ENCODE assay signal across 22 cellular contexts in the genomic region with DNA sequence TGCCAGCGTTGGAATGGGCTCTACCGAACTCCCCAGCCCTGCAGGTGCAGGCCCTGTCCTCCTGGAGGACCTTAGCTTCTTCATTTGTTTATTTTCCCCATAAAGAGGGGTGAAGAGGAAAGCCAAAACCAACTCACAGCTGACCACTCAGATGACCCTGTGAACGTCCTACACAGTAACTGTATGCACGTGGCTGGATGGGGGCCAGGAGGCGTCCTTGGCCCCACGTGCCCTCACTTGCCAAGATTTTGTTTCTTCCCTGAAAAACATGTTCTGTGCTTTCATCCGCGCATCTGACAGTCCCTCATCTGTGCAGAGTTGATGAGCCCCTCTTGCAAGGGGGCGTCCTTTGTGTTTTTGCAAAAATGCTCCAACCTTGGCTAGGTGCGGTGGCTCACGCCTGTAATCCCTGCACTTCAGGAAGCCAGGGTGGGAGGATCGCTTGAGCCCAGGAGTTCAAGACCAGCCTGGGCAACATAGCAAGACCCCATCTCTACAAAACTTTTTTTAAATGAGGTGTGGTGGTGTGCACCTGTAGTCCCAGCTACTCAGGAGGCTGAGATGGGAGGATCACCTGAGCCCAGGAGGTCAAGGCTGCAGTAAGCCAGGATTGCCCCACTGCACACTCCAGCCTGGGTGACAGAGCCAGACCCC. TPM values are rescaled to one million over a fixed set of nuclear protein-coding genes. Genes with fewer than 3 reads are reported as not detected.
A peak's percentile ranks its signal among the peaks of the same experiment; 100 is the strongest.
DNase-seq lines count a peak whose midpoint lies in the region; ATAC-seq, FAIRE-seq and TF ChIP-seq lines count a peak whose summit lies in the region.
"Had no signal": no experiment of that assay in that cellular context is flagged by ENCODE, and none has a peak within 500 bp of the region (broad histone marks: within the 10 kb centered on the region; RNA-seq: fewer than 3 reads in every experiment).

No MANE protein-coding gene starts in this region.

- no peaks in the 10 kb centered on the region for H3K79me2 ChIP-seq in H1 (ENCODE audit: control insufficient read depth in 1 of 2, insufficient read depth in 2 of 2, low read length in 2 of 2)

- peaks cover 0 to 71% of the 10 kb centered on the region in 2 experiments; a peak in 2 of 3 replicates for H3K36me3 ChIP-seq in HEK293 (ENCODE audit: control insufficient read depth in 2 of 2, insufficient read depth in 1 of 2, low read length in 2 of 2)
- H3K36me3 ChIP-seq in H1 (ENCODE audit: control insufficient read depth in 2 of 4, insufficient read depth in 4 of 4, low read length in 3 of 4), result peaks cover 7 to 36% (median 23%) of the 10 kb centered on the region in 4 experiments; a peak in 7 of 8 replicates

- CTCF ChIA-PET in activated naive CD4-positive, alpha-beta T cell treated with anti-CD3 and anti-CD28 coated beads, Interleukin-2, amount 10 ng/mL, durations not matched to agents 7 days and 5 days (lab: Charles Lee), result no interaction called here
- CTCF ChIA-PET in HEK293 (lab: Yijun Ruan, JAX) (interaction anchor here (0.6 kb wide), 2 partner anchors 11 to 30 kb away, joined by 3 to 4 read pairs; no protein-coding TSS in a partner anchor), H1 (lab: Charles Lee; ENCODE audit: partially characterized antibody) (interaction anchor here (0.6 to 6.9 kb wide), 5 partner anchors 10 to 159 kb away, joined by 3 to 54 read pairs (median 3); no protein-coding TSS in a partner anchor)

- H3K4me3 ChIP-seq in HEK293 (ENCODE audit: low read depth, low read length) (no peak overlapping the region), H1 (ENCODE audit: extremely low read depth in 1 of 4, insufficient read depth in 2 of 4, low read depth in 3 of 4, low read length in 4 of 4) (no peak overlapping the region)
- H3K4me3 ChIP-seq: HAP-1 had no signal

- TF ChIP-seq POLR2A in H1 (IDR thresholded peaks at IDR 0.05; ENCODE audit: control extremely low read depth in 1 of 2, low read depth in 2 of 2, low read length in 2 of 2), result no peak

- FAIRE-seq in H1 (lab: Jason Lieb, UNC), result no peak
- FAIRE-seq: GM19239, HTR-8/SVneo had no signal

- no peak overlapping the region for H2BK120ac ChIP-seq in H1 (replicated peaks; ENCODE audit: low read depth, low read length)

- no peak for DNase-seq in activated naive CD4-positive, alpha-beta T cell treated with anti-CD3 and anti-CD28 coated beads, Interleukin-2, amount 10 ng/mL, durations not matched to agents 7 days and 5 days
- DNase-seq in activated naive CD4-positive, alpha-beta T cell (lab: John Stamatoyannopoulos, UW), result no peak
- no peak for DNase-seq in H1 (ENCODE audit: low read depth in 1 of 2, low spot score in 2 of 2)
- no peak for DNase-seq in left colon
- DNase-seq in UCSD-AML1 (lab: John Stamatoyannopoulos, UW; ENCODE audit: unreplicated experiment), result no peak
- DNase-seq: 8988T; BE2C; CD4-positive, alpha-beta memory T cell; DMS153; DMS79; GDM1; KG1 had no signal

- H3K27ac ChIP-seq in HEK293 (ENCODE audit: extremely low read depth, low read depth, low read length) (no peak overlapping the region), H1 (ENCODE audit: low read depth, low read length) (no peak overlapping the region)

- no peak overlapping the region for H3K4me2 ChIP-seq in H1 (ENCODE audit: insufficient read depth in 1 of 2, low read depth in 2 of 2, low read length in 2 of 2)

- H3K23ac ChIP-seq in H1 (ENCODE audit: insufficient read length), result no peak overlapping the region

- no peak overlapping the region for H3K14ac ChIP-seq in H1 (ENCODE audit: insufficient read length)

- H3K27me3 Mint-ChIP-seq in activated naive CD4-positive, alpha-beta T cell treated with anti-CD3 and anti-CD28 coated beads, Interleukin-2, amount 10 ng/mL, durations not matched to agents 7 days and 5 days, result no peaks in the 10 kb centered on the region
- H3K27me3 Mint-ChIP-seq: CD4-positive, alpha-beta memory T cell; IgD-negative memory B cell had no signal

- no peak overlapping the region for H4K91ac ChIP-seq in H1 (replicated peaks; ENCODE audit: insufficient read length, low read length)

- peaks cover 3 to 16% of the 10 kb centered on the region in 2 experiments for H4K20me1 ChIP-seq in H1 (replicated peaks in 1 of 2; ENCODE audit: control insufficient read depth in 1 of 2, insufficient read depth in 2 of 2, low read length in 2 of 2)

- H3K36me3 Mint-ChIP-seq in activated naive CD4-positive, alpha-beta T cell treated with anti-CD3 and anti-CD28 coated beads, Interleukin-2, amount 10 ng/mL, durations not matched to agents 7 days and 5 days, result peaks cover 36% of the 10 kb centered on the region
- H3K36me3 Mint-ChIP-seq: IgD-negative memory B cell had no signal

- TF ChIP-seq EP300 in H1 (IDR thresholded peaks at IDR 0.05; ENCODE audit: borderline replicate concordance in 1 of 2, low read depth in 2 of 2, low read length in 2 of 2), result no peak

- intact Hi-C loops in left colon (cut with DNase I, micrococcal nuclease), result no loop called here

- H3K4me1 ChIP-seq in HEK293 (ENCODE audit: control insufficient read depth, insufficient read depth, low read length) (no peaks in the 10 kb centered on the region), H1 (replicated peaks in 1 of 4; ENCODE audit: control insufficient read depth in 3 of 4, insufficient read depth in 4 of 4, low read length in 3 of 4) (peaks cover 0 to 4% (median 1%) of the 10 kb centered on the region in 4 experiments; a peak in 4 of 7 replicates)
- H3K4me1 ChIP-seq: BE2C, HAP-1 had no signal

- H2BK20ac ChIP-seq in H1 (ENCODE audit: low read length), result no peak overlapping the region

- 93% methylated on average over 12 of the region's 12 CpGs; no CpG with 5 or more reads in 1 of the 2 experiments for WGBS in H1 (ENCODE audit: extremely low coverage in 1 of 2, insufficient coverage in 1 of 2, insufficient read length in 1 of 2, insufficient replicate concordance in 2 of 2, low coverage in 1 of 2, low lambda C conversion rate in 2 of 2, missing lambda C conversion rate in 1 of 2), 2 experiments

- H3K27me3 ChIP-seq in H1 (replicated peaks in 1 of 4; ENCODE audit: control insufficient read depth in 3 of 4, extremely low read depth in 1 of 4, insufficient read depth in 3 of 4, low read length in 3 of 4), result no peaks in the 10 kb centered on the region
- H3K27me3 ChIP-seq: BE2C had no signal

- no peak overlapping the region for H3K18ac ChIP-seq in H1 (ENCODE audit: extremely low read depth, low read length)

- H3K9me3 Mint-ChIP-seq in activated naive CD4-positive, alpha-beta T cell treated with anti-CD3 and anti-CD28 coated beads, Interleukin-2, amount 10 ng/mL, durations not matched to agents 7 days and 5 days, result no peaks in the 10 kb centered on the region
- H3K9me3 Mint-ChIP-seq: CD4-positive, alpha-beta memory T cell; IgD-negative memory B cell had no signal

- no peak overlapping the region for H4K5ac ChIP-seq in H1 (ENCODE audit: insufficient read length, low read depth, low read length)

- no peak overlapping the region for H3K56ac ChIP-seq in H1 (replicated peaks; ENCODE audit: insufficient read length, low read depth, low read length)

- H3K9me3 ChIP-seq in HEK293 (ENCODE audit: control insufficient read depth, insufficient read depth, low read depth, low read length) (no peaks in the 10 kb centered on the region), H1 (ENCODE audit: insufficient read depth in 2 of 2, low read depth in 1 of 2, low read length in 1 of 2) (no peaks in the 10 kb centered on the region)
- H3K9me3 ChIP-seq: BE2C, HAP-1 had no signal

- no peak overlapping the region for H2BK15ac ChIP-seq in H1 (ENCODE audit: low read length)

- no peak overlapping the region for H2BK12ac ChIP-seq in H1 (ENCODE audit: low read depth, low read length)

- POLR2A ChIA-PET in HEK293 (lab: Yijun Ruan, JAX), result interaction anchor here (0.5 kb wide), 1 partner anchor 46 kb away, joined by 5 read pairs; no protein-coding TSS in a partner anchor
- POLR2A ChIA-PET in H1 (lab: Charles Lee; ENCODE audit: partially characterized antibody), result interaction anchor here (1.1 kb wide), 4 partner anchors 9 to 115 kb away, joined by 3 to 6 read pairs (median 4); no protein-coding TSS in a partner anchor

- ATAC-seq in HG02642 (IDR thresholded peaks at IDR 0.05; ENCODE audit: poor library complexity, unreplicated experiment) (no peak), left colon (no peak)

- H3K9ac ChIP-seq in H1 (replicated peaks in 1 of 4; ENCODE audit: extremely low read depth in 1 of 4, low read depth in 3 of 4, low read length in 3 of 4), result no peak overlapping the region

- H3K4me3 Mint-ChIP-seq in activated naive CD4-positive, alpha-beta T cell treated with anti-CD3 and anti-CD28 coated beads, Interleukin-2, amount 10 ng/mL, durations not matched to agents 7 days and 5 days, result no peak overlapping the region
- H3K4me3 Mint-ChIP-seq: CD14-positive monocyte; CD4-positive, alpha-beta memory T cell; IgD-negative memory B cell had no signal

- H3K79me1 ChIP-seq in H1 (ENCODE audit: low read depth, low read length), result 0 out of 2 replicates have a peak, but pooled peaks cover 2% of the 10 kb centered on the region

- H2AFZ ChIP-seq in H1 (ENCODE audit: low read length), result no peak overlapping the region

- no peak overlapping the region for H3K4ac ChIP-seq in H1 (replicated peaks; ENCODE audit: insufficient read length, low read depth, low read length)

- 0 out of 2 replicates have a peak overlapping the region, but pooled peaks have one; percentile 51 for H4K8ac ChIP-seq in H1 (ENCODE audit: extremely low read depth, insufficient read depth, low read length)

- peak overlapping the region; percentile 28 for H3K27ac Mint-ChIP-seq in activated naive CD4-positive, alpha-beta T cell treated with anti-CD3 and anti-CD28 coated beads, Interleukin-2, amount 10 ng/mL, durations not matched to agents 7 days and 5 days

- no peak for TF ChIP-seq CTCF in HEK293 (tag by site-specific recombination; IDR thresholded peaks at IDR 0.05)
- no peak for TF ChIP-seq CTCF in H1 (IDR thresholded peaks at IDR 0.05; ENCODE audit: control extremely low read depth in 1 of 3, insufficient read depth in 1 of 3, low read depth in 1 of 3, low read length in 3 of 3)

- no peak for TF ChIP-seq RAD21 in H1 (IDR thresholded peaks at IDR 0.05 in 1 of 2, conservative IDR thresholded peaks at IDR 0.05 in 1 of 2; ENCODE audit: low read depth in 2 of 2, low read length in 2 of 2)

- no peak overlapping the region for H2AK5ac ChIP-seq in H1 (ENCODE audit: low read depth, low read length)

- H2BK5ac ChIP-seq in H1 (ENCODE audit: low read depth, low read length), result no peak overlapping the region; the same call in 1 of the 2 replicates

- peaks cover 8% of the 10 kb centered on the region; the same call in 1 of the 2 replicates for H3K23me2 ChIP-seq in H1 (ENCODE audit: low read depth, low read length)

- H3K4me1 Mint-ChIP-seq in activated naive CD4-positive, alpha-beta T cell treated with anti-CD3 and anti-CD28 coated beads, Interleukin-2, amount 10 ng/mL, durations not matched to agents 7 days and 5 days, result no peaks in the 10 kb centered on the region
- H3K4me1 Mint-ChIP-seq: IgD-negative memory B cell had no signal

RNA-seq across cellular contexts. Expression of a gene that starts 5.3 kb away (rescaled TPM):
- 1.0 and 1.1 TPM in 2 replicates for total RNA-seq in H1 (2021; fragmentation: NEBNext Ultra II Directional; extraction: Animal tissue kit (Norgen Biotek cat#: 25700))
- polyA plus RNA-seq in H1 (2011; rRNA removed), result 0.49 TPM in 1 of 2 replicates, not detected in the other
- 0.34 TPM for polyA plus RNA-seq in H1 (2011; cell fraction: cytosol; rRNA removed)
- 6.0 TPM for polyA plus RNA-seq in H1 (2011; cell fraction: nucleus; rRNA removed)
- polyA plus RNA-seq in H1 (2012, experiment 1 of 2), result 0.94 to 2.2 TPM (median 1.6 TPM) in 3 of 4 replicates, not detected in the other
- polyA plus RNA-seq in H1 (2012, experiment 2 of 2), result 1.3 TPM
- 0.45 TPM for polyA plus RNA-seq in H1 (2013, experiment 1 of 2)
- polyA plus RNA-seq in H1 (2013, experiment 2 of 2), result 0.17 TPM
- polyA minus RNA-seq in H1 (2011; rRNA and poly(A)+ RNA removed), result 0.32 TPM in 1 of 2 replicates, not detected in the other
- polyA minus RNA-seq in H1 (2011; cell fraction: cytosol; rRNA and poly(A)+ RNA removed), result not detected
- not detected for polyA minus RNA-seq in H1 (2011; cell fraction: nucleus; rRNA and poly(A)+ RNA removed)
- 1 to 10 TPM; 2.2 to 3.5 TPM for total RNA-seq in left colon
- total RNA-seq: Daoy, H4 had no signal
- polyA plus RNA-seq: AG04450, CD14-positive monocyte, IgD-negative memory B cell had no signal

RNA-seq across cellular contexts. Expression of a gene that starts 23.7 kb away (rescaled TPM):
- total RNA-seq in H1 (2021; fragmentation: NEBNext Ultra II Directional; extraction: Animal tissue kit (Norgen Biotek cat#: 25700)), result 59.6 and 62.5 TPM in 2 replicates
- polyA plus RNA-seq in H1 (2011; rRNA removed), result 71.3 and 110 TPM in 2 replicates
- polyA plus RNA-seq in H1 (2011; cell fraction: cytosol; rRNA removed), result 71.6 TPM
- 146 TPM for polyA plus RNA-seq in H1 (2011; cell fraction: nucleus; rRNA removed)
- 48.8 to 71.1 TPM (median 62.8 TPM) in 4 replicates for polyA plus RNA-seq in H1 (2012, experiment 1 of 2)
- 48.1 TPM for polyA plus RNA-seq in H1 (2012, experiment 2 of 2)
- polyA plus RNA-seq in H1 (2013, experiment 1 of 2), result 64.5 TPM
- 71.3 TPM for polyA plus RNA-seq in H1 (2013, experiment 2 of 2)
- polyA minus RNA-seq in H1 (2011; rRNA and poly(A)+ RNA removed), result 30.6 and 31.0 TPM in 2 replicates
- 48.5 TPM for polyA minus RNA-seq in H1 (2011; cell fraction: cytosol; rRNA and poly(A)+ RNA removed)
- polyA minus RNA-seq in H1 (2011; cell fraction: nucleus; rRNA and poly(A)+ RNA removed), result 41.9 TPM
- 10 to 100 TPM; 31.0 to 41.1 TPM for total RNA-seq in left colon

RNA-seq across cellular contexts. Expression of a gene that starts 27.6 kb away (rescaled TPM):
- total RNA-seq in H1 (2021; fragmentation: NEBNext Ultra II Directional; extraction: Animal tissue kit (Norgen Biotek cat#: 25700)), result 35.5 and 36.9 TPM in 2 replicates
- polyA plus RNA-seq in H1 (2011; rRNA removed), result 21.6 and 35.0 TPM in 2 replicates
- 24.1 TPM for polyA plus RNA-seq in H1 (2011; cell fraction: cytosol; rRNA removed)
- 109 TPM for polyA plus RNA-seq in H1 (2011; cell fraction: nucleus; rRNA removed)
- 26.5 to 36.4 TPM (median 30.8 TPM) in 4 replicates for polyA plus RNA-seq in H1 (2012, experiment 1 of 2)
- 19.9 TPM for polyA plus RNA-seq in H1 (2012, experiment 2 of 2)
- 21.4 TPM for polyA plus RNA-seq in H1 (2013, experiment 1 of 2)
- 20.2 TPM for polyA plus RNA-seq in H1 (2013, experiment 2 of 2)
- polyA minus RNA-seq in H1 (2011; rRNA and poly(A)+ RNA removed), result 20.4 and 21.5 TPM in 2 replicates
- 32.5 TPM for polyA minus RNA-seq in H1 (2011; cell fraction: cytosol; rRNA and poly(A)+ RNA removed)
- 35.9 TPM for polyA minus RNA-seq in H1 (2011; cell fraction: nucleus; rRNA and poly(A)+ RNA removed)
- total RNA-seq in left colon, result 10 to 100 TPM; 39.7 to 47.2 TPM

RNA-seq across cellular contexts. Expression of a gene that starts 33.2 kb away (rescaled TPM):
- total RNA-seq in H1 (2021; fragmentation: NEBNext Ultra II Directional; extraction: Animal tissue kit (Norgen Biotek cat#: 25700)), result 17.7 and 19.1 TPM in 2 replicates
- polyA plus RNA-seq in H1 (2011; rRNA removed), result 7.3 and 12.7 TPM in 2 replicates
- 15.9 TPM for polyA plus RNA-seq in H1 (2011; cell fraction: cytosol; rRNA removed)
- polyA plus RNA-seq in H1 (2011; cell fraction: nucleus; rRNA removed), result 11.2 TPM
- polyA plus RNA-seq in H1 (2012, experiment 1 of 2), result 10.4 to 19.5 TPM (median 17.7 TPM) in 4 replicates
- 10.3 TPM for polyA plus RNA-seq in H1 (2012, experiment 2 of 2)
- 5.3 TPM for polyA plus RNA-seq in H1 (2013, experiment 1 of 2)
- 5.6 TPM for polyA plus RNA-seq in H1 (2013, experiment 2 of 2)
- 2.0 and 2.4 TPM in 2 replicates for polyA minus RNA-seq in H1 (2011; rRNA and poly(A)+ RNA removed)
- polyA minus RNA-seq in H1 (2011; cell fraction: cytosol; rRNA and poly(A)+ RNA removed), result 8.9 TPM
- polyA minus RNA-seq in H1 (2011; cell fraction: nucleus; rRNA and poly(A)+ RNA removed), result 8.9 TPM
- total RNA-seq in left colon, result 10 to 100 TPM in 1 of 2 donors, 1 to 10 TPM in 1; 8.8 to 13.6 TPM

RNA-seq across cellular contexts. Expression of a gene that starts 39.1 kb away (rescaled TPM):
- total RNA-seq in H1 (2021; fragmentation: NEBNext Ultra II Directional; extraction: Animal tissue kit (Norgen Biotek cat#: 25700)), result 74.2 and 76.1 TPM in 2 replicates
- polyA plus RNA-seq in H1 (2011; rRNA removed), result 42.9 and 63.9 TPM in 2 replicates
- polyA plus RNA-seq in H1 (2011; cell fraction: cytosol; rRNA removed), result 62.4 TPM
- 98.9 TPM for polyA plus RNA-seq in H1 (2011; cell fraction: nucleus; rRNA removed)
- polyA plus RNA-seq in H1 (2012, experiment 1 of 2), result 44.6 to 66.7 TPM (median 62.4 TPM) in 4 replicates
- 60.0 TPM for polyA plus RNA-seq in H1 (2012, experiment 2 of 2)
- 69.5 TPM for polyA plus RNA-seq in H1 (2013, experiment 1 of 2)
- polyA plus RNA-seq in H1 (2013, experiment 2 of 2), result 62.3 TPM
- polyA minus RNA-seq in H1 (2011; rRNA and poly(A)+ RNA removed), result 5.2 and 6.5 TPM in 2 replicates
- polyA minus RNA-seq in H1 (2011; cell fraction: cytosol; rRNA and poly(A)+ RNA removed), result 25.2 TPM
- polyA minus RNA-seq in H1 (2011; cell fraction: nucleus; rRNA and poly(A)+ RNA removed), result 26.3 TPM
- total RNA-seq in left colon, result 10 to 100 TPM; 85.6 to 88.2 TPM
